1 cellular context compared by ENCODE assay signal in the genomic region with DNA sequence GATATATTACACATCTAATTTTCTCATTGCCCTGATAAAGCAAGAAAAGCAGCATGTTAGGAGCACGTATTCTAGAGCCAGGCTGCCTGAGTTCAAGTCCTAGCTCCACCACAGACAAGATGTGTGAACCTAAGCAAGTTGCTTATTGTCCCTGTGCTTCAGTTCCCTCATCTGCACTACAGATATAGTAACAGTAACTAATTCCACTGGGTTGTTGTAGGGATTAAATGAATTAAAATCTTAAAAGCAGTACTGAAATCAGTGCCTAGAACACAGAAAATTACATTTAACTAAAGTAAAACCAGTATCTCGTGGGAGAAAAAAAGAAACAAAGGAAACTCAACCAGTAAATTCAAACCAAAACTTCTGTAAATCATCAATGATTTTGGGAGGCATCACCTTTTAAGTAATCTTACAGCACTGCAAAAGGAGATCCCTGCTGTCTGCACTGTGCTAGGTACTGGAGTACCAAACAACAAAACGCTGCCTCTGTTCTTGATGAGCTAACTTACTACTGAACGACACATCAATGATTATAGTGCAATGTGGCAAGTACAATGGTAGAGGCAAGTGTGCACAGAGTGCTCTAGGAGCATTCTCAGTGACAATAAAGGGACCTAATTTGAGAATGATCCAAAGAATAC.
TF ChIP-seq lines count a peak whose summit lies in the region.

No MANE protein-coding gene starts in this region.

TF ChIP-seq in GM12878, 131 proteins besides CTCF, POLR2A, EP300 and RAD21:
- TF ChIP-seq SRF (IDR thresholded peaks at IDR 0.05; ENCODE audit: low read depth in 2 of 2, low read length in 2 of 2) (no peak), TCF7 (IDR thresholded peaks at IDR 0.05; ENCODE audit: borderline replicate concordance) (no peak), HDGF (IDR thresholded peaks at IDR 0.05) (no peak), MYC (IDR thresholded peaks at IDR 0.05; ENCODE audit: insufficient read depth, insufficient read length, insufficient replicate concordance, low read length, severe bottlenecking) (no peak), BCL11A (IDR thresholded peaks at IDR 0.05; ENCODE audit: low read depth, low read length) (no peak), EGR1 (IDR thresholded peaks at IDR 0.05; ENCODE audit: borderline replicate concordance in 1 of 2, low read depth in 2 of 2, low read length in 2 of 2) (no peak), ZNF217 (IDR thresholded peaks at IDR 0.05) (no peak), MTA2 (IDR thresholded peaks at IDR 0.05; ENCODE audit: low read depth) (no peak), ZZZ3 (IDR thresholded peaks at IDR 0.05; ENCODE audit: control insufficient read depth, insufficient read length, low read depth) (no peak), NR2C1 (IDR thresholded peaks at IDR 0.05) (no peak)
- TF ChIP-seq, protein P1, sequence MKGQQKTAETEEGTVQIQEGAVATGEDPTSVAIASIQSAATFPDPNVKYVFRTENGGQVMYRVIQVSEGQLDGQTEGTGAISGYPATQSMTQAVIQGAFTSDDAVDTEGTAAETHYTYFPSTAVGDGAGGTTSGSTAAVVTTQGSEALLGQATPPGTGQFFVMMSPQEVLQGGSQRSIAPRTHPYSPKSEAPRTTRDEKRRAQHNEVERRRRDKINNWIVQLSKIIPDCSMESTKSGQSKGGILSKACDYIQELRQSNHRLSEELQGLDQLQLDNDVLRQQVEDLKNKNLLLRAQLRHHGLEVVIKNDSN (IDR thresholded peaks at IDR 0.05; ENCODE audit: borderline replicate concordance, extremely low read length, insufficient read depth, low read depth, low read length) = no peak
- TF ChIP-seq, protein P2, sequence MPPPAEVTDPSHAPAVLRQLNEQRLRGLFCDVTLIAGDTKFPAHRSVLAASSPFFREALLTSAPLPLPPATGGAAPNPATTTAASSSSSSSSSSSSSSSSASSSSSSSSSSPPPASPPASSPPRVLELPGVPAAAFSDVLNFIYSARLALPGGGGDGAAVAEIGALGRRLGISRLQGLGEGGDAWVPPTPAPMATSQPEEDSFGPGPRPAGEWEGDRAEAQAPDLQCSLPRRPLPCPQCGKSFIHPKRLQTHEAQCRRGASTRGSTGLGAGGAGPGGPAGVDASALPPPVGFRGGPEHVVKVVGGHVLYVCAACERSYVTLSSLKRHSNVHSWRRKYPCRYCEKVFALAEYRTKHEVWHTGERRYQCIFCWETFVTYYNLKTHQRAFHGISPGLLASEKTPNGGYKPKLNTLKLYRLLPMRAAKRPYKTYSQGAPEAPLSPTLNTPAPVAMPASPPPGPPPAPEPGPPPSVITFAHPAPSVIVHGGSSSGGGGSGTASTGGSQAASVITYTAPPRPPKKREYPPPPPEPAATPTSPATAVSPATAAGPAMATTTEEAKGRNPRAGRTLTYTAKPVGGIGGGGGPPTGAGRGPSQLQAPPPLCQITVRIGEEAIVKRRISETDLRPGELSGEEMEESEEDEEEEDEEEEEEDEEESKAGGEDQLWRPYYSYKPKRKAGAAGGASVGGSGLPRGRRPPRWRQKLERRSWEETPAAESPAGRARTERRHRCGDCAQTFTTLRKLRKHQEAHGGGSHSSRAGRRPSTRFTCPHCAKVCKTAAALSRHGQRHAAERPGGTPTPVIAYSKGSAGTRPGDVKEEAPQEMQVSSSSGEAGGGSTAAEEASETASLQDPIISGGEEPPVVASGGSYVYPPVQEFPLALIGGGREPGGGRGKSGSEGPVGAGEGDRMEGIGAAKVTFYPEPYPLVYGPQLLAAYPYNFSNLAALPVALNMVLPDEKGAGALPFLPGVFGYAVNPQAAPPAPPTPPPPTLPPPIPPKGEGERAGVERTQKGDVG (CRISPR knock-in tag; IDR thresholded peaks at IDR 0.05) = no peak
